In the genomic region with DNA sequence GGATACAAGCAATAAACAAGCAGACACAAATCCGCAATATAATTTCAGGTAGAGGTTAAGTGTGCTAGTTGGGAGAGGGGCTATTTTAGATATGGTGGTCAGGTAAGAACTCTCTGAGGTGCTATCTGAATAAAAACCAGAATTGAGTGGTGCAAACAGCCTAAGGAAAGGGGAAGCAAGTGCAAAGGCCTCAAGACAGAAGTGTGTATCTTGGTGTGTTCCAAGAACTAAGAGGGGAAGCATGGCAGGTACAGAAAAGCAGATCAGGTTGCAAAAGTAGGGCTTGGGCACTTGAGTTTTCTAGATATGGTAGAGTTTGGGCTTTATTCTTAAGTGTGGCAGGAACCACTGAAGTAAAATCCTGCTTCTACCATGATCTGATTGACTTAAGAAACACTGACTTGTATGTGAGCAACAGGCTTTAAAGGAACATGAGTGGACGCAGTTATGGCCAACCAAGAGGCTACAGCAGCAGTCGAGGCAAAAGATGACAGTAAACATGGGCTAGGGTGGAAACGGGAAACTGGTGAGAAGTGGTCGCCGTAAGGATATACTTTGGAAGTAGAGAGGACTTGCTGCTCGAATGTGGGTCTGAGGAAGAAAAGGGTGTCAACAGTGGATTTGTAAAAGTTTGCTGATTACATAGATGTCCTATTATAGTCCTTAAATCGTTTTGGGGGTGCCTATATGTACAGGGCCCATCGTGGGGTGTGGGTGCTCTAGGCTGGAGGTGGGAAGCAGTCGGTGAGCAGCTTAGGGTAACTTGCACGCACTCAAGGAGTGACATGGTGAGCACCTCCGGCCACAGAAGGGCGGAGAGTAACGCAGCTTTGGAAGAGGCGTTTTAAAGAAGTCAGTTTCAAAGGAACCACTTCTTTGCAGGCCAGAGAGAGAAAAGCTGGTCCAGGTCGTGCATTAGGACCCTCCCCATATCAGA, we compare ENCODE assay signal across 1 cellular context.
TF ChIP-seq lines count a peak whose summit lies in the region.

No MANE protein-coding gene starts in this region.

TF ChIP-seq in SK-N-SH treated with all-trans-retinoic acid at 6 μM for 48 hours, 23 proteins besides CTCF, POLR2A, EP300 and RAD21 (continued from another document):
- TF ChIP-seq, protein P1, sequence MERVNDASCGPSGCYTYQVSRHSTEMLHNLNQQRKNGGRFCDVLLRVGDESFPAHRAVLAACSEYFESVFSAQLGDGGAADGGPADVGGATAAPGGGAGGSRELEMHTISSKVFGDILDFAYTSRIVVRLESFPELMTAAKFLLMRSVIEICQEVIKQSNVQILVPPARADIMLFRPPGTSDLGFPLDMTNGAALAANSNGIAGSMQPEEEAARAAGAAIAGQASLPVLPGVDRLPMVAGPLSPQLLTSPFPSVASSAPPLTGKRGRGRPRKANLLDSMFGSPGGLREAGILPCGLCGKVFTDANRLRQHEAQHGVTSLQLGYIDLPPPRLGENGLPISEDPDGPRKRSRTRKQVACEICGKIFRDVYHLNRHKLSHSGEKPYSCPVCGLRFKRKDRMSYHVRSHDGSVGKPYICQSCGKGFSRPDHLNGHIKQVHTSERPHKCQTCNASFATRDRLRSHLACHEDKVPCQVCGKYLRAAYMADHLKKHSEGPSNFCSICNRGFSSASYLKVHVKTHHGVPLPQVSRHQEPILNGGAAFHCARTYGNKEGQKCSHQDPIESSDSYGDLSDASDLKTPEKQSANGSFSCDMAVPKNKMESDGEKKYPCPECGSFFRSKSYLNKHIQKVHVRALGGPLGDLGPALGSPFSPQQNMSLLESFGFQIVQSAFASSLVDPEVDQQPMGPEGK (CRISPR knock-in tag; IDR thresholded peaks at IDR 0.05; ENCODE audit: borderline replicate concordance) = no peak
TF ChIP-seq in SK-N-SH treated with all-trans-retinoic acid at 6 μM for 48 hours: peak in this region for 0.
